ENCODE assay signal across 18 cellular contexts in the genomic region with DNA sequence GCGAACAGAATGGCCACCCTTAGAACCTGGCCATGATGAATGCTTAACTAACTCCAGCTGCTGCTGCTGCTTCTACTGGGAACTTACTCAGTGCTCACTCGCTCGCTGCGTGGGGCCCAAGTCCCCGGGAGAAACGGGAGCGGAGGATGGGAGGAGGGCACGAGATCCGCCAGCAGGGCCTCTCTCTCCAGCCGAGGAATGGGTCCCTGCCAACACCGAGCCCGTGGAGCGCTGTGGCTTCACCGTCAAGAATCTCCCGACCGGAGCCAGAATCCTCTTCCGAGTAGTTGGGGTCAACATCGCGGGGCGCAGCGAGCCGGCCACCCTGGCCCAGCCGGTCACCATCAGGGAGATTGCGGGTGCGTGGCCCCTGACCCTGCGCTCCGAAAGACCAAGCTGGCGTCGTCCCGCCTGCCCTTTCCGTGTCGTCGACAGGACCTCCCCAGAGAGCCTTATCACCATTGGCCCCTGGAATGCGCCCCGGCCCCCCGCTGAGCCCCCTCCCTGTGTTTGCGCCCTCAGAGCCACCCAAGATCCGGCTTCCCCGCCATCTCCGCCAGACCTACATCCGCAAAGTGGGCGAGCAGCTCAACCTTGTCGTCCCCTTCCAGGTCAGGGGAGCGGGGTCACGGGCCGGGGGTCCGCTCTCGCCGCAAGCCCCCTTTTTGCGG. TPM values are rescaled to one million over a fixed set of nuclear protein-coding genes. Genes with fewer than 3 reads are reported as not detected.
"Had no signal": no experiment of that assay in that cellular context is flagged by ENCODE, and none has a peak within 500 bp of the region (broad histone marks: within the 10 kb centered on the region; RNA-seq: fewer than 3 reads in every experiment).

No MANE protein-coding gene starts in this region.

- H3K4me1 ChIP-seq: foreskin keratinocyte, left ventricle myocardium inferior, sigmoid colon, upper lobe of left lung had no signal

- H3K4me3 Mint-ChIP-seq: activated CD4-positive, alpha-beta T cell treated with anti-CD3 and anti-CD28 coated beads for 36 hours; activated naive CD4-positive, alpha-beta T cell treated with anti-CD3 and anti-CD28 coated beads, Interleukin-2, amount 50 U/mL, for 24 hours; memory B cell; nephron; stimulated activated naive CD8-positive, alpha-beta T cell treated with anti-CD3 and anti-CD28 coated beads, Interleukin-15, Interleukin-2, amounts not matched to agents 100 ng/mL and 50 ng/mL, for 24 hours; T-cell had no signal

- H3K9me3 Mint-ChIP-seq: activated naive CD4-positive, alpha-beta T cell treated with anti-CD3 and anti-CD28 coated beads, Interleukin-2, amount 50 U/mL, for 24 hours; stimulated activated naive CD8-positive, alpha-beta T cell treated with anti-CD3 and anti-CD28 coated beads, Interleukin-15, Interleukin-2, amounts not matched to agents 100 ng/mL and 50 ng/mL, for 24 hours; T-cell had no signal

- H3K27ac ChIP-seq: coronary artery, foreskin keratinocyte, left ventricle myocardium inferior, sigmoid colon, upper lobe of left lung had no signal

- H3K27ac Mint-ChIP-seq: activated CD4-positive, alpha-beta T cell treated with anti-CD3 and anti-CD28 coated beads for 36 hours; activated naive CD4-positive, alpha-beta T cell treated with anti-CD3 and anti-CD28 coated beads, Interleukin-2, amount 50 U/mL, for 24 hours; nephron; stimulated activated naive CD8-positive, alpha-beta T cell treated with anti-CD3 and anti-CD28 coated beads, Interleukin-15, Interleukin-2, amounts not matched to agents 100 ng/mL and 50 ng/mL, for 24 hours; T-cell had no signal

- ATAC-seq: activated CD4-positive, alpha-beta T cell treated with anti-CD3 and anti-CD28 coated beads for 36 hours; foreskin keratinocyte; T-cell had no signal

- H3K27me3 Mint-ChIP-seq: memory B cell had no signal

- DNase-seq: activated CD4-positive, alpha-beta T cell treated with anti-CD3 and anti-CD28 coated beads for 36 hours; effector memory CD4-positive, alpha-beta T cell; foreskin keratinocyte; head of caudate nucleus; left ventricle myocardium inferior; sigmoid colon; stimulated activated CD4-positive, alpha-beta T cell treated with anti-CD3 and anti-CD28 coated beads, Interleukin-12 subunit alpha, Interleukin-12 subunit beta, amount 100 ng/mL, for 4 hours; stimulated activated CD4-positive, alpha-beta T cell treated with anti-CD3 and anti-CD28 coated beads, Interleukin-2, amount 100 ng/mL, for 48 hours; T-cell; T1000 had no signal

- H3K36me3 ChIP-seq: left ventricle myocardium inferior, sigmoid colon, upper lobe of left lung had no signal

- H3K4me3 ChIP-seq: coronary artery, left ventricle myocardium inferior, sigmoid colon, upper lobe of left lung had no signal

- H3K9me3 ChIP-seq: left ventricle myocardium inferior, sigmoid colon, upper lobe of left lung had no signal

- H3K36me3 Mint-ChIP-seq: activated naive CD4-positive, alpha-beta T cell treated with anti-CD3 and anti-CD28 coated beads, Interleukin-2, amount 50 U/mL, for 24 hours; memory B cell; T-cell had no signal

RNA-seq across cellular contexts. Expression of a gene that starts 18.1 kb away (rescaled TPM):
- total RNA-seq: pulmonary artery endothelial cell had no signal

RNA-seq across cellular contexts. Expression of a gene that starts 25.8 kb away (rescaled TPM):
- total RNA-seq: foreskin keratinocyte, left ventricle myocardium inferior, pulmonary artery endothelial cell, sigmoid colon had no signal
- polyA plus RNA-seq: foreskin keratinocyte had no signal

RNA-seq across cellular contexts. Expression of a gene that starts 39.8 kb away (rescaled TPM):
- total RNA-seq: foreskin keratinocyte, left ventricle myocardium inferior, pulmonary artery endothelial cell, temporal lobe had no signal
- polyA plus RNA-seq: foreskin keratinocyte had no signal
